8 cellular contexts compared by ENCODE assay signal in genomic region chr2:64586883-64587481, GRCh38.
DNase-seq lines count a peak whose midpoint lies in the region; ATAC-seq and TF ChIP-seq lines count a peak whose summit lies in the region.

No MANE protein-coding gene starts in this region.

- H3K27me3 ChIP-seq in GM23338 (ENCODE audit: insufficient read depth): no peaks in the 10 kb centered on the region
- no peaks in the 10 kb centered on the region for H3K27me3 ChIP-seq in colonic mucosa
- H3K27me3 ChIP-seq in right lobe of liver: no peaks in the 10 kb centered on the region

- H3K36me3 ChIP-seq in GM23338 (ENCODE audit: insufficient read depth): no peaks in the 10 kb centered on the region; the same call in 1 of the 2 replicates
- no peaks in the 10 kb centered on the region for H3K36me3 ChIP-seq in colonic mucosa
- peaks cover 0 to 15% (median 3%) of the 10 kb centered on the region in 4 donors for H3K36me3 ChIP-seq in right lobe of liver

- intact Hi-C loops in colonic mucosa (cut with DNase I) (loop anchor here (5.0 kb wide), 1 partner anchor 280 kb away; no protein-coding TSS in a partner anchor), right lobe of liver (cut with DNase I) (no loop called here)

- H2AFZ ChIP-seq in GM23338: no peak overlapping the region

- H3K27ac ChIP-seq in GM23338 (ENCODE audit: low read depth) (no peak overlapping the region), colonic mucosa (no peak overlapping the region), right lobe of liver (no peak overlapping the region)

- H3K27me3 Mint-ChIP-seq in GM23338 (ENCODE audit: insufficient read depth, low read depth, poor library complexity): no peaks in the 10 kb centered on the region

- H3K9ac ChIP-seq in colonic mucosa (ENCODE audit: low read depth in 2 of 2, low read length in 2 of 2): no peak overlapping the region

- H3K4me3 ChIP-seq in GM23338 (no peak overlapping the region), colonic mucosa (no peak overlapping the region), right lobe of liver (no peak overlapping the region)

- H3K79me2 ChIP-seq in GM23338 (replicated peaks; ENCODE audit: insufficient read depth): no peaks in the 10 kb centered on the region

- no peaks in the 10 kb centered on the region for H3K9me2 ChIP-seq in GM23338 (ENCODE audit: insufficient read depth)

- no peaks in the 10 kb centered on the region for H4K20me1 ChIP-seq in GM23338 (replicated peaks; ENCODE audit: insufficient read depth)

- peak; percentile 55; the same call in 2 of the 3 replicates for ATAC-seq in GM23338
- peak; percentile 78 to 86 (median 78) for ATAC-seq in right lobe of liver
- no peak for ATAC-seq in HG02973 (IDR thresholded peaks at IDR 0.05; ENCODE audit: unreplicated experiment)
- ATAC-seq in GM19351 (IDR thresholded peaks at IDR 0.05; ENCODE audit: unreplicated experiment): no peak

- no peaks in the 10 kb centered on the region for H3K9me3 Mint-ChIP-seq in GM23338

- TF ChIP-seq CTCF in GM23338 (conservative IDR thresholded peaks at IDR 0.05; ENCODE audit: low read depth in 2 of 2) (peak; percentile 66 to 73), colonic mucosa (IDR thresholded peaks at IDR 0.05) (peak; percentile 36), right lobe of liver (IDR thresholded peaks at IDR 0.05) (peak; percentile 54 to 67 (median 61))

- H3K4me3 Mint-ChIP-seq in GM23338: no peak overlapping the region

- no peaks in the 10 kb centered on the region for H3F3A ChIP-seq in GM23338 (replicated peaks; ENCODE audit: low read depth)

- no peak for TF ChIP-seq POLR2A in right lobe of liver (IDR thresholded peaks at IDR 0.05)

- H3K4me1 ChIP-seq in GM23338 (ENCODE audit: insufficient read depth) (no peaks in the 10 kb centered on the region), colonic mucosa (no peaks in the 10 kb centered on the region), right lobe of liver (peaks cover 0 to 5% (median under 1%) of the 10 kb centered on the region in 4 donors)

- H3K27ac Mint-ChIP-seq in GM23338: no peak overlapping the region

- DNase-seq in CD1c-positive myeloid dendritic cell (ENCODE audit: extremely low spot score): peak; percentile 60
- DNase-seq in GM23338 (ENCODE audit: low spot score): peak; percentile 73
- peak; percentile 81 for DNase-seq in NOMO-1 treated with DMSO at 0.1 percent for 48 hours (lab: John Stamatoyannopoulos, UW; ENCODE audit: unreplicated experiment)
- DNase-seq in colonic mucosa: no peak
- no peak for DNase-seq in right lobe of liver
- DNase-seq in NCI-H1930 (lab: John Stamatoyannopoulos, UW): no peak

- peaks cover 9% of the 10 kb centered on the region; the same call in 1 of the 3 replicates for H3K36me3 Mint-ChIP-seq in GM23338 (ENCODE audit: low read depth)

- 44% methylated on average over 6 of the region's 6 CpGs for WGBS in right lobe of liver (ENCODE audit: insufficient coverage, low coverage, low lambda C conversion rate, missing lambda C conversion rate)

- H3K4me1 Mint-ChIP-seq in GM23338: no peaks in the 10 kb centered on the region; the same call in 2 of the 3 replicates

- no peak overlapping the region for H3K4me2 ChIP-seq in GM23338

- H3K9me3 ChIP-seq in colonic mucosa (no peaks in the 10 kb centered on the region), right lobe of liver (no peaks in the 10 kb centered on the region)

TF ChIP-seq in GM23338, 12 proteins besides CTCF, POLR2A, EP300 and RAD21:
- TF ChIP-seq, protein P1, sequence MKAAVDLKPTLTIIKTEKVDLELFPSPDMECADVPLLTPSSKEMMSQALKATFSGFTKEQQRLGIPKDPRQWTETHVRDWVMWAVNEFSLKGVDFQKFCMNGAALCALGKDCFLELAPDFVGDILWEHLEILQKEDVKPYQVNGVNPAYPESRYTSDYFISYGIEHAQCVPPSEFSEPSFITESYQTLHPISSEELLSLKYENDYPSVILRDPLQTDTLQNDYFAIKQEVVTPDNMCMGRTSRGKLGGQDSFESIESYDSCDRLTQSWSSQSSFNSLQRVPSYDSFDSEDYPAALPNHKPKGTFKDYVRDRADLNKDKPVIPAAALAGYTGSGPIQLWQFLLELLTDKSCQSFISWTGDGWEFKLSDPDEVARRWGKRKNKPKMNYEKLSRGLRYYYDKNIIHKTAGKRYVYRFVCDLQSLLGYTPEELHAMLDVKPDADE (IDR thresholded peaks at IDR 0.05): no peak
- TF ChIP-seq ZNF331 (CRISPR knock-in tag; IDR thresholded peaks at IDR 0.05; ENCODE audit: low read depth): no peak
- no peak for TF ChIP-seq NANOG (IDR thresholded peaks at IDR 0.05; ENCODE audit: borderline replicate concordance)
- no peak for TF ChIP-seq JUNB (IDR thresholded peaks at IDR 0.05; ENCODE audit: unreplicated experiment)
- TF ChIP-seq, protein P2, sequence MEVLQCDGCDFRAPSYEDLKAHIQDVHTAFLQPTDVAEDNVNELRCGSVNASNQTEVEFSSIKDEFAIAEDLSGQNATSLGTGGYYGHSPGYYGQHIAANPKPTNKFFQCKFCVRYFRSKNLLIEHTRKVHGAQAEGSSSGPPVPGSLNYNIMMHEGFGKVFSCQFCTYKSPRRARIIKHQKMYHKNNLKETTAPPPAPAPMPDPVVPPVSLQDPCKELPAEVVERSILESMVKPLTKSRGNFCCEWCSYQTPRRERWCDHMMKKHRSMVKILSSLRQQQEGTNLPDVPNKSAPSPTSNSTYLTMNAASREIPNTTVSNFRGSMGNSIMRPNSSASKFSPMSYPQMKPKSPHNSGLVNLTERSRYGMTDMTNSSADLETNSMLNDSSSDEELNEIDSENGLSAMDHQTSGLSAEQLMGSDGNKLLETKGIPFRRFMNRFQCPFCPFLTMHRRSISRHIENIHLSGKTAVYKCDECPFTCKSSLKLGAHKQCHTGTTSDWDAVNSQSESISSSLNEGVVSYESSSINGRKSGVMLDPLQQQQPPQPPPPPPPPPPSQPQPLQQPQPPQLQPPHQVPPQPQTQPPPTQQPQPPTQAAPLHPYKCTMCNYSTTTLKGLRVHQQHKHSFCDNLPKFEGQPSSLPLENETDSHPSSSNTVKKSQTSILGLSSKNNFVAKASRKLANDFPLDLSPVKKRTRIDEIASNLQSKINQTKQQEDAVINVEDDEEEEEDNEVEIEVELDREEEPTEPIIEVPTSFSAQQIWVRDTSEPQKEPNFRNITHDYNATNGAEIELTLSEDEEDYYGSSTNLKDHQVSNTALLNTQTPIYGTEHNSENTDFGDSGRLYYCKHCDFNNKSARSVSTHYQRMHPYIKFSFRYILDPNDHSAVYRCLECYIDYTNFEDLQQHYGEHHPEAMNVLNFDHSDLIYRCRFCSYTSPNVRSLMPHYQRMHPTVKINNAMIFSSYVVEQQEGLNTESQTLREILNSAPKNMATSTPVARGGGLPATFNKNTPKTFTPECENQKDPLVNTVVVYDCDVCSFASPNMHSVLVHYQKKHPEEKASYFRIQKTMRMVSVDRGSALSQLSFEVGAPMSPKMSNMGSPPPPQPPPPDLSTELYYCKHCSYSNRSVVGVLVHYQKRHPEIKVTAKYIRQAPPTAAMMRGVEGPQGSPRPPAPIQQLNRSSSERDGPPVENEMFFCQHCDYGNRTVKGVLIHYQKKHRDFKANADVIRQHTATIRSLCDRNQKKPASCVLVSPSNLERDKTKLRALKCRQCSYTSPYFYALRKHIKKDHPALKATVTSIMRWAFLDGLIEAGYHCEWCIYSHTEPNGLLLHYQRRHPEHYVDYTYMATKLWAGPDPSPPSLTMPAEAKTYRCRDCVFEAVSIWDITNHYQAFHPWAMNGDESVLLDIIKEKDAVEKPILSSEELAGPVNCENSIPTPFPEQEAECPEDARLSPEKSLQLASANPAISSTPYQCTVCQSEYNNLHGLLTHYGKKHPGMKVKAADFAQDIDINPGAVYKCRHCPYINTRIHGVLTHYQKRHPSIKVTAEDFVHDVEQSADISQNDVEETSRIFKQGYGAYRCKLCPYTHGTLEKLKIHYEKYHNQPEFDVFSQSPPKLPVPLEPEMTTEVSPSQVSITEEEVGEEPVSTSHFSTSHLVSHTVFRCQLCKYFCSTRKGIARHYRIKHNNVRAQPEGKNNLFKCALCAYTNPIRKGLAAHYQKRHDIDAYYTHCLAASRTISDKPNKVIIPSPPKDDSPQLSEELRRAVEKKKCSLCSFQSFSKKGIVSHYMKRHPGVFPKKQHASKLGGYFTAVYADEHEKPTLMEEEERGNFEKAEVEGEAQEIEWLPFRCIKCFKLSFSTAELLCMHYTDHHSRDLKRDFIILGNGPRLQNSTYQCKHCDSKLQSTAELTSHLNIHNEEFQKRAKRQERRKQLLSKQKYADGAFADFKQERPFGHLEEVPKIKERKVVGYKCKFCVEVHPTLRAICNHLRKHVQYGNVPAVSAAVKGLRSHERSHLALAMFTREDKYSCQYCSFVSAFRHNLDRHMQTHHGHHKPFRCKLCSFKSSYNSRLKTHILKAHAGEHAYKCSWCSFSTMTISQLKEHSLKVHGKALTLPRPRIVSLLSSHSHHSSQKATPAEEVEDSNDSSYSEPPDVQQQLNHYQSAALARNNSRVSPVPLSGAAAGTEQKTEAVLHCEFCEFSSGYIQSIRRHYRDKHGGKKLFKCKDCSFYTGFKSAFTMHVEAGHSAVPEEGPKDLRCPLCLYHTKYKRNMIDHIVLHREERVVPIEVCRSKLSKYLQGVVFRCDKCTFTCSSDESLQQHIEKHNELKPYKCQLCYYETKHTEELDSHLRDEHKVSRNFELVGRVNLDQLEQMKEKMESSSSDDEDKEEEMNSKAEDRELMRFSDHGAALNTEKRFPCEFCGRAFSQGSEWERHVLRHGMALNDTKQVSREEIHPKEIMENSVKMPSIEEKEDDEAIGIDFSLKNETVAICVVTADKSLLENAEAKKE (CRISPR knock-in tag; IDR thresholded peaks at IDR 0.05): no peak

Comparison
In these comparisons a context has a peak if more than half of its experiments do, and no peak if none do; other contexts are left out.
1. DNase-seq: peak in CD1c-positive myeloid dendritic cell (single experiment), GM23338 (single experiment) and NOMO-1 treated with DMSO at 0.1 percent for 48 hours (single experiment); none in colonic mucosa (single experiment), right lobe of liver (0 of 3) and NCI-H1930 (0 of 2).
2. ATAC-seq: peak in GM23338 (single experiment) and right lobe of liver (4 of 4); none in HG02973 (single experiment) and GM19351 (single experiment).
3. Peak in every context shown above with its lines, with median percentiles within 50 percentile points of each other: CTCF ChIP-seq.